In the genomic region with DNA sequence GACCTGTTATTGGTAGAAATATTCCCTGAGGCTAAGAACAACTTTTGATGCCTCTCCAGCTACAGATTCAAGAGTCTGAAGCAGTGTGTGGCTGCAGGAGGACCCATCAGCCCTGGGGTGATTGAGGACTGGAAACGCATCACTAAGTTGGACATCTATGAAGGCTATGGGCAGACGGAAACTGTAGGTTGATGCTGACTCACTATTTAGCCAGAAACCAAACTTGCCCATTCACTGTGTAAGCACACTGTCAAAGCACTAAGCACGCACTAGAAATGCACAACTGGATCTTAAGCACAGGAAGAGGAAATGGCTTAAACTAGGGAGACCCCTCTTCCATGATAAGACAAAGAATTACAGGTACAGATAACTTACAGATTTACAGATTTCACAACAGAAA, we compare ENCODE assay signal across 14 cellular contexts. TPM values are rescaled to one million over a fixed set of nuclear protein-coding genes. Genes with fewer than 3 reads are reported as not detected.
DNase-seq lines count a peak whose midpoint lies in the region; ATAC-seq, FAIRE-seq and TF ChIP-seq lines count a peak whose summit lies in the region.
"Had no signal": no experiment of that assay in that cellular context is flagged by ENCODE, and none has a peak within 500 bp of the region (broad histone marks: within the 10 kb centered on the region; RNA-seq: fewer than 3 reads in every experiment).

No MANE protein-coding gene starts in this region.

- intact Hi-C loops in GM12878 (cut with micrococcal nuclease; ENCODE audit: unreplicated experiment) (no loop called here), heart right ventricle (cut with DNase I) (loop anchor here in 1 of 10 donors (5.0 to 10.0 kb wide), 2 partner anchors 400 to 1292 kb away; no protein-coding TSS in a partner anchor)
- intact Hi-C loops in CD4-positive, alpha-beta memory T cell (cut with micrococcal nuclease) = no loop called here

- H3K9ac ChIP-seq in GM12878 (ENCODE audit: control insufficient read depth, insufficient read depth, low read length) = no peak overlapping the region

- no peaks in the 10 kb centered on the region for H3K36me3 Mint-ChIP-seq in CD4-positive, alpha-beta memory T cell

- POLR2A ChIA-PET in GM12878 (lab: Charles Lee) = no interaction called here
- POLR2A ChIA-PET in CD4-positive, alpha-beta memory T cell (lab: Charles Lee; ENCODE audit: partially characterized antibody) = no interaction called here

- H2AFZ ChIP-seq in GM12878 (ENCODE audit: control insufficient read depth, low read depth, low read length) = no peak overlapping the region

- DNase-seq in CD1c-positive myeloid dendritic cell (ENCODE audit: extremely low spot score) (peak; percentile 8), GM12878 (ENCODE audit: low read depth, low spot score) (no peak), heart right ventricle (no peak), H7 (no peak)
- no peak for DNase-seq in stimulated activated CD4-positive, alpha-beta T cell treated with anti-CD3 and anti-CD28 coated beads, Interleukin-4, amount 100 ng/mL, for 4 hours
- no peak for DNase-seq in CD4-positive, alpha-beta memory T cell
- DNase-seq: activated CD8-positive, alpha-beta T cell treated with anti-CD3 and anti-CD28 coated beads for 36 hours; amygdala; lower lobe of right lung; Right ventricle myocardium superior had no signal

- in situ Hi-C loops in GM12878 (cut with MboI) = no loop called here

- H3K36me3 ChIP-seq in GM12878 (ENCODE audit: control insufficient read depth in 2 of 2, insufficient read depth in 2 of 2, low read length in 1 of 2) (no peaks in the 10 kb centered on the region), heart right ventricle (no peaks in the 10 kb centered on the region), H7 (replicated peaks; ENCODE audit: control insufficient read depth, insufficient read depth, low read length) (peaks cover 2% of the 10 kb centered on the region; the same call in 1 of the 2 replicates)
- H3K36me3 ChIP-seq in CD4-positive, alpha-beta memory T cell (ENCODE audit: insufficient read depth, low read length) = no peaks in the 10 kb centered on the region
- H3K36me3 ChIP-seq: esophagus muscularis mucosa, lower lobe of right lung, right atrium auricular region had no signal

- SMC1A ChIA-PET in GM12878 (lab: Charles Lee; ENCODE audit: uncharacterized antibody, unreplicated experiment) = no interaction called here

- H3K27ac Mint-ChIP-seq in CD4-positive, alpha-beta memory T cell = no peak overlapping the region
- H3K27ac Mint-ChIP-seq: activated CD8-positive, alpha-beta T cell treated with anti-CD3 and anti-CD28 coated beads for 36 hours had no signal

- no peaks in the 10 kb centered on the region for H3K27me3 ChIP-seq in GM12878 (replicated peaks in 1 of 2; ENCODE audit: control insufficient read depth in 2 of 2, insufficient read depth in 2 of 2, low read length in 1 of 2)
- no peaks in the 10 kb centered on the region for H3K27me3 ChIP-seq in heart right ventricle
- no peaks in the 10 kb centered on the region for H3K27me3 ChIP-seq in H7 (ENCODE audit: control insufficient read depth, insufficient read depth, low read length)
- no peaks in the 10 kb centered on the region for H3K27me3 ChIP-seq in CD4-positive, alpha-beta memory T cell (ENCODE audit: insufficient read depth, low read length)
- H3K27me3 ChIP-seq: esophagus muscularis mucosa, right atrium auricular region had no signal

- no peak overlapping the region for H3K4me3 Mint-ChIP-seq in CD4-positive, alpha-beta memory T cell
- H3K4me3 Mint-ChIP-seq: activated CD8-positive, alpha-beta T cell treated with anti-CD3 and anti-CD28 coated beads for 36 hours had no signal

- H3K4me3 ChIP-seq in GM12878 (no peak overlapping the region), heart right ventricle (no peak overlapping the region), H7 (ENCODE audit: insufficient read depth, low read depth, low read length) (no peak overlapping the region)
- H3K4me3 ChIP-seq in CD4-positive, alpha-beta memory T cell (ENCODE audit: low read length in 2 of 2) = no peak overlapping the region
- H3K4me3 ChIP-seq: esophagus muscularis mucosa, lower lobe of right lung, right atrium auricular region had no signal

- 64% methylated on average over 3 of the region's 3 CpGs for WGBS in GM12878 (ENCODE audit: insufficient coverage, insufficient replicate concordance, low lambda C conversion rate, missing lambda C conversion rate)
- WGBS in heart right ventricle, 2 donors = 86% methylated on average over 3 of the region's 3 CpGs

- peaks cover 2 to 7% of the 10 kb centered on the region in 2 donors for H3K27me3 Mint-ChIP-seq in CD4-positive, alpha-beta memory T cell
- H3K27me3 Mint-ChIP-seq: activated CD8-positive, alpha-beta T cell treated with anti-CD3 and anti-CD28 coated beads for 36 hours had no signal

- peaks cover 4% of the 10 kb centered on the region; the same call in 1 of the 2 replicates for H3K4me1 ChIP-seq in GM12878 (ENCODE audit: control insufficient read depth, insufficient read depth, low read length)
- H3K4me1 ChIP-seq in heart right ventricle = peaks cover 0 to 3% (median 0%) of the 10 kb centered on the region in 9 donors
- no peaks in the 10 kb centered on the region for H3K4me1 ChIP-seq in CD4-positive, alpha-beta memory T cell (ENCODE audit: insufficient read depth, low read length)
- H3K4me1 ChIP-seq: esophagus muscularis mucosa, lower lobe of right lung, right atrium auricular region had no signal

- TF ChIP-seq POLR2A in GM12878 (IDR thresholded peaks at IDR 0.05; ENCODE audit: low read depth, low read length) = no peak

- H4K20me1 ChIP-seq in GM12878 (ENCODE audit: control insufficient read depth, insufficient read depth) = no peaks in the 10 kb centered on the region

- no peak overlapping the region for H3K4me2 ChIP-seq in GM12878 (ENCODE audit: control insufficient read depth, insufficient read depth)

- no peak for TF ChIP-seq EP300 in GM12878 (IDR thresholded peaks at IDR 0.05; ENCODE audit: borderline replicate concordance in 1 of 2, control insufficient read depth in 1 of 2, low read depth in 2 of 2, low read length in 2 of 2)

- no TSS peak for BruUV-seq in GM12878 (replicated peaks; lab: Mats Ljungman, UMichigan)

- no peaks in the 10 kb centered on the region for H3K4me1 Mint-ChIP-seq in CD4-positive, alpha-beta memory T cell

- FAIRE-seq in GM12878 (lab: Jason Lieb, UNC) = peak; percentile 72

- H3K9me3 Mint-ChIP-seq in CD4-positive, alpha-beta memory T cell = peaks cover 0 to 7% (median 2%) of the 10 kb centered on the region in 8 donors
- H3K9me3 Mint-ChIP-seq: activated CD8-positive, alpha-beta T cell treated with anti-CD3 and anti-CD28 coated beads for 36 hours had no signal

- no peak for TF ChIP-seq CTCF in GM12878 (IDR thresholded peaks at IDR 0.05 in 2 of 3, conservative IDR thresholded peaks at IDR 0.05 in 1 of 3; ENCODE audit: control insufficient read depth in 2 of 3, extremely low read depth in 1 of 3, insufficient read depth in 1 of 3, low read depth in 3 of 3, low read length in 3 of 3)
- TF ChIP-seq CTCF in heart right ventricle (IDR thresholded peaks at IDR 0.05) = no peak

- H3K79me2 ChIP-seq in GM12878 (ENCODE audit: control insufficient read depth, insufficient read depth, low read length) = no peaks in the 10 kb centered on the region

- CTCF ChIA-PET in GM12878 (lab: Yijun Ruan, JAX) = no interaction called here
- CTCF ChIA-PET in CD4-positive, alpha-beta memory T cell (lab: Charles Lee; ENCODE audit: partially characterized antibody) = no interaction called here

- H3K27ac ChIP-seq in GM12878 (ENCODE audit: control insufficient read depth, insufficient read depth) = no peak overlapping the region
- H3K27ac ChIP-seq in heart right ventricle = no peak overlapping the region
- no peak overlapping the region for H3K27ac ChIP-seq in CD4-positive, alpha-beta memory T cell (ENCODE audit: low read depth, low read length)
- H3K27ac ChIP-seq: esophagus muscularis mucosa, lower lobe of right lung, right atrium auricular region had no signal

- H3K9me3 ChIP-seq in GM12878 (replicated peaks; ENCODE audit: control insufficient read depth, insufficient read depth, low read length) = no peaks in the 10 kb centered on the region; the same call in 2 of the 3 replicates
- H3K9me3 ChIP-seq in heart right ventricle = peaks cover 0 to 7% (median 0%) of the 10 kb centered on the region in 11 donors
- no peaks in the 10 kb centered on the region for H3K9me3 ChIP-seq in CD4-positive, alpha-beta memory T cell (ENCODE audit: control insufficient read depth in 1 of 2, low read length in 2 of 2)
- H3K9me3 ChIP-seq: esophagus muscularis mucosa, lower lobe of right lung, right atrium auricular region had no signal

- ATAC-seq in GM21390 (IDR thresholded peaks at IDR 0.05; ENCODE audit: unreplicated experiment) (peak; percentile 91), HG03280 (IDR thresholded peaks at IDR 0.05; ENCODE audit: unreplicated experiment) (peak; percentile 54), GM12878 (peak; percentile 60), heart right ventricle (no peak)
- ATAC-seq: activated CD8-positive, alpha-beta T cell treated with anti-CD3 and anti-CD28 coated beads for 36 hours; lower lobe of right lung had no signal

- RAD21 ChIA-PET in GM12878 (lab: Charles Lee; ENCODE audit: unreplicated experiment) = no interaction called here

- no peak for TF ChIP-seq RAD21 in GM12878 (IDR thresholded peaks at IDR 0.05; ENCODE audit: insufficient read depth, low read depth, low read length)

TF ChIP-seq in GM12878, 131 proteins besides CTCF, POLR2A, EP300 and RAD21 (continues in another document):
- TF ChIP-seq SRF (IDR thresholded peaks at IDR 0.05; ENCODE audit: low read depth in 2 of 2, low read length in 2 of 2) (peak; percentile 35 to 44; a peak in 2 of 4 replicates), TCF7 (IDR thresholded peaks at IDR 0.05; ENCODE audit: borderline replicate concordance) (no peak)

RNA-seq across cellular contexts. Expression of a gene that starts 20.8 kb away (rescaled TPM):
- total RNA-seq in GM12878 (2013; cell fraction: nucleolus; rRNA removed) = not detected in 2 replicates
- not detected in 2 replicates for total RNA-seq in GM12878 (2014; rRNA removed)
- total RNA-seq in GM12878 (2014; rRNA removed; fragmentation: Illumina TruSeq; extraction: Trizol) = not detected in 2 replicates
- total RNA-seq in GM12878 (2021) = not detected in 2 replicates
- polyA plus RNA-seq in GM12878 (2011; ENCODE audit: low read depth) = not detected
- polyA plus RNA-seq in GM12878 (2011; rRNA removed) = not detected in 2 replicates
- polyA plus RNA-seq in GM12878 (2011; cell fraction: cytosol; rRNA removed) = not detected in 2 replicates
- polyA plus RNA-seq in GM12878 (2011; cell fraction: nucleus; rRNA removed) = not detected in 2 replicates
- 0.07 TPM in 1 of 2 replicates, not detected in the other for polyA plus RNA-seq in GM12878 (2012)
- polyA plus RNA-seq in GM12878 (2014; fragmentation: Illumina TruSeq; extraction: Trizol) = not detected in 2 replicates
- polyA plus RNA-seq in GM12878 (2014; fragmentation: Nextera tagmentation; extraction: Ambion mirVana) = under 1 TPM in 1 of 2 experiments, not detected in 1; 0.06 TPM
- not detected in 2 replicates for polyA plus RNA-seq in GM12878 (2014; rRNA removed)
- under 1 TPM; 0.20 to 0.21 TPM for polyA plus RNA-seq in GM12878 (2016; fragmentation: Nextera tagmentation; extraction: Ambion mirVana)
- polyA minus RNA-seq in GM12878 (2011; rRNA and poly(A)+ RNA removed) = not detected in 2 replicates
- polyA minus RNA-seq in GM12878 (2011; cell fraction: cytosol; rRNA and poly(A)+ RNA removed) = not detected in 2 replicates
- not detected in 2 replicates for polyA minus RNA-seq in GM12878 (2011; cell fraction: nucleus; rRNA and poly(A)+ RNA removed)
- total RNA-seq in heart right ventricle = not detected
- not detected for polyA plus RNA-seq in heart right ventricle
- total RNA-seq in H7 (2014; rRNA removed; shearing (Covaris generic)) = not detected in 2 replicates
- not detected for total RNA-seq in CD4-positive, alpha-beta memory T cell
- polyA plus RNA-seq in CD4-positive, alpha-beta memory T cell = not detected
- total RNA-seq: activated CD8-positive, alpha-beta T cell treated with anti-CD3 and anti-CD28 coated beads for 36 hours; esophagus muscularis mucosa; lower lobe of right lung; right atrium auricular region; Right ventricle myocardium superior had no signal

Comparison
In these comparisons a context has a peak if more than half of its experiments do, and no peak if none do; other contexts are left out.
1. ATAC-seq: peak in GM21390 (single experiment), HG03280 (single experiment) and GM12878 (single experiment); none in heart right ventricle (0 of 8).